Comparison of ENCODE assay signal across 11 cellular contexts in the genomic region with DNA sequence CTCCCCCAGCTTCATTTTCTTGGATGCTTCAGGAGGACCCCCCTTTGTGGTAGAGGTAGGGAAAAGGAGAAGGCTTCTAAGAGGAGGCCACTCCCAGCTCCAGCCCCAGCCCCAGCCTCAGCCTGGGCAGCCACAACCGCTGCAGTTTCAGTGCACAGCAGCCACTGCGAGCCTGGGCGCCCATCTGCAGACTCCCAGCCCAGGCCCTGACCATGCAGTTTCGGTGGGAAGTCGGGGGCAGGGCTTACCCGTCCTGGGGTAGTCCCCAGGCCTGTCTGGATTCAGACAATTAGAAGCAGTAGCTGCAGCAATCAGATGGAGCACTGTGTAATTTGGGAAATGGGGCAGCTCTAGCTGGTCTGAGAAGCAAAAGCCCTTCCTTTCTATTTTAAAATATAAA. TPM values are rescaled to one million over a fixed set of nuclear protein-coding genes. Genes with fewer than 3 reads are reported as not detected.
DNase-seq lines count a peak whose midpoint lies in the region; ATAC-seq lines count a peak whose summit lies in the region.
"Had no signal": no experiment of that assay in that cellular context is flagged by ENCODE, and none has a peak within 500 bp of the region (broad histone marks: within the 10 kb centered on the region; RNA-seq: fewer than 3 reads in every experiment).

No MANE protein-coding gene starts in this region.

- no peak overlapping the region for H2AFZ ChIP-seq in Karpas-422 (ENCODE audit: low read length)

- H3K4me3 Mint-ChIP-seq in dendritic cell treated with granulocyte-macrophage colony-stimulating factor and Interleukin-4, amounts not matched to agents 40 ng/mL and 50 ng/mL, for 4 days, result peak overlapping the region; percentile 17
- no peak overlapping the region for H3K4me3 Mint-ChIP-seq in effector memory CD8-positive, alpha-beta T cell

- H3K4me3 ChIP-seq in Karpas-422 (ENCODE audit: low read length), result no peak overlapping the region
- H3K4me3 ChIP-seq: prostate gland had no signal

- H3K4me2 ChIP-seq in Karpas-422 (ENCODE audit: low read depth, low read length, poor library complexity, severe bottlenecking), result no peak overlapping the region

- peaks cover 29% of the 10 kb centered on the region for H3K27me3 Mint-ChIP-seq in dendritic cell treated with granulocyte-macrophage colony-stimulating factor and Interleukin-4, amounts not matched to agents 40 ng/mL and 50 ng/mL, for 4 days
- H3K27me3 Mint-ChIP-seq in effector memory CD8-positive, alpha-beta T cell, result peaks cover 25 to 77% of the 10 kb centered on the region in 2 donors

- peak overlapping the region; percentile 86 for H3K27ac Mint-ChIP-seq in dendritic cell treated with granulocyte-macrophage colony-stimulating factor and Interleukin-4, amounts not matched to agents 40 ng/mL and 50 ng/mL, for 4 days
- H3K27ac Mint-ChIP-seq in effector memory CD8-positive, alpha-beta T cell, result no peak overlapping the region
- H3K27ac Mint-ChIP-seq: CD8-positive, alpha-beta T cell had no signal

- H3K9me2 ChIP-seq in Karpas-422 (replicated peaks; ENCODE audit: insufficient read depth, low read length), result no peaks in the 10 kb centered on the region

- ATAC-seq in GM18498 (IDR thresholded peaks at IDR 0.05; ENCODE audit: unreplicated experiment) (peak; percentile 73), GM19467 (IDR thresholded peaks at IDR 0.05; ENCODE audit: unreplicated experiment) (peak; percentile 51), HG03095 (IDR thresholded peaks at IDR 0.05; ENCODE audit: unreplicated experiment) (peak; percentile 80)
- no peak for ATAC-seq in effector memory CD8-positive, alpha-beta T cell (replicated peaks)
- ATAC-seq: CD8-positive, alpha-beta T cell had no signal

- no peaks in the 10 kb centered on the region for H4K20me1 ChIP-seq in Karpas-422 (ENCODE audit: insufficient read depth, low read depth, low read length)

- peaks cover 18% of the 10 kb centered on the region for H3K4me1 ChIP-seq in Karpas-422 (ENCODE audit: low read length)
- H3K4me1 ChIP-seq: prostate gland had no signal

- intact Hi-C loops in dendritic cell treated with granulocyte-macrophage colony-stimulating factor and Interleukin-4, amounts not matched to agents 40 ng/mL and 50 ng/mL, for 4 days (cut with micrococcal nuclease), result no loop called here

- no peaks in the 10 kb centered on the region for H3K36me3 Mint-ChIP-seq in dendritic cell treated with granulocyte-macrophage colony-stimulating factor and Interleukin-4, amounts not matched to agents 40 ng/mL and 50 ng/mL, for 4 days (ENCODE audit: low read depth)
- no peaks in the 10 kb centered on the region for H3K36me3 Mint-ChIP-seq in effector memory CD8-positive, alpha-beta T cell (ENCODE audit: insufficient read depth)
- H3K36me3 Mint-ChIP-seq: CD8-positive, alpha-beta T cell had no signal

- DNase-seq in NCI-H1092 (lab: John Stamatoyannopoulos, UW) (no peak), Karpas-422 (no peak), NCI-H2029 (lab: John Stamatoyannopoulos, UW) (no peak)
- no peak for DNase-seq in effector memory CD8-positive, alpha-beta T cell
- DNase-seq: CD8-positive, alpha-beta T cell; WERI-Rb-1 had no signal

- no peaks in the 10 kb centered on the region for H3K36me3 ChIP-seq in Karpas-422 (ENCODE audit: insufficient read depth, low read length)
- H3K36me3 ChIP-seq: prostate gland, WERI-Rb-1 had no signal

- peaks cover 72% of the 10 kb centered on the region for H3K4me1 Mint-ChIP-seq in dendritic cell treated with granulocyte-macrophage colony-stimulating factor and Interleukin-4, amounts not matched to agents 40 ng/mL and 50 ng/mL, for 4 days (ENCODE audit: low read depth)
- peaks cover 3 to 17% of the 10 kb centered on the region in 2 donors for H3K4me1 Mint-ChIP-seq in effector memory CD8-positive, alpha-beta T cell (ENCODE audit: low read depth in 2 of 2)

- peaks cover 8% of the 10 kb centered on the region for H3K9me3 Mint-ChIP-seq in dendritic cell treated with granulocyte-macrophage colony-stimulating factor and Interleukin-4, amounts not matched to agents 40 ng/mL and 50 ng/mL, for 4 days
- H3K9me3 Mint-ChIP-seq in effector memory CD8-positive, alpha-beta T cell, result no peaks in the 10 kb centered on the region
- H3K9me3 Mint-ChIP-seq: CD8-positive, alpha-beta T cell had no signal

- H3K9me3 ChIP-seq in Karpas-422 (ENCODE audit: low read length), result no peaks in the 10 kb centered on the region
- H3K9me3 ChIP-seq: prostate gland had no signal

- no peaks in the 10 kb centered on the region for H3K79me2 ChIP-seq in Karpas-422 (ENCODE audit: low read length)

- no peaks in the 10 kb centered on the region for H3K27me3 ChIP-seq in Karpas-422 (ENCODE audit: low read length)

- no peak overlapping the region for H3K9ac ChIP-seq in Karpas-422 (ENCODE audit: low read length)

- H3K27ac ChIP-seq in Karpas-422 (ENCODE audit: low read length), result no peak overlapping the region
- H3K27ac ChIP-seq: prostate gland, WERI-Rb-1 had no signal

RNA-seq across cellular contexts. Expression of a gene that starts 28.6 kb away (rescaled TPM):
- 0.19 TPM in 1 of 2 replicates, not detected in the other for total RNA-seq in Karpas-422 (2014; rRNA removed; shearing (Covaris generic); ENCODE audit: low replicate concordance)

RNA-seq across cellular contexts. Expression of a gene that starts 31.7 kb away (rescaled TPM):
- total RNA-seq in Karpas-422 (2014; rRNA removed; shearing (Covaris generic); ENCODE audit: low replicate concordance), result 2.9 and 9.5 TPM in 2 replicates
